1 cellular context compared by ENCODE assay signal in the genomic region with DNA sequence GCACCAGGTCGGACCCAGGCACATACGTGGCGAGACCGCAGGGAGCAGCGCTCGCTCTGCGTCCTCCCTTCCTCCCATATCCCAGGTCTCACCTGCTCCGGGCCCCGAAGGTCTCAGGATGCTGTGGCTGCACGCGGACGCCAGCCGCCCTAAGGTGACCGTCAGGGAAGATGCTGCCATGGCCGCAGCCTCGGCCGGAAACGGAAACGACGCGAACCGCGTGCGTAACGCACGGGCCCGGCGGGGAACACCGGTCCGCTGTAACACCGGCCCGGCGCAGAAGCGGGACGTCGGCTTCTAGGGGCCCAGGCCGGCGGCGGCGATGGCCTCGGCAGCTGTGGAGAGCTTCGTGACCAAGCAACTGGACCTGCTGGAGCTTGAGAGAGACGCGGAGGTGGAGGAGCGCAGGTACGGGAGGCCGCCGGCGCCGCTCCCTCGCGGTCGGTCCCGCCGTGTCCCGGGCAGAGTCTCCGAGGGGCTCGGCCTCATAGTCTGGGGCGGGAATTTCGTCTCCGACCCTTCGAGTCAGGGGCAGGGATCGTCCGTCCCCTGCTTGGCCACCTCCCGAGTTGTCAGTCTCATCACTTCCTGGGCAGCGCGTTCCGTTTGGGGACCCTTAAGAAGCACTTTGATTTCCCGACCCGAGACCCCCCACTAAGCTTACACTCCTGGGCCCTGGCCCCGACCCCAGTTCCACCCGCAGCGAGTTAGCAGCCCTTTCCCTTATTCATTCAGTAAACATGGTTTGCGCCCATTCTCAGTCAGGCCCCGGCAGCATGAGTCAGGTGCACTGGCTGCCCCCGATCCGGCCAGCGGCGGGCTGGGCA.
A peak's percentile ranks its signal among the peaks of the same experiment; 100 is the strongest.
TF ChIP-seq lines count a peak whose summit lies in the region.

A gene (plus strand): TSS at position 261 of the 827 bp plus-strand sequence. CDS start 62 bp downstream, at position 323.
A gene (minus strand): TSS at position 202 of the 827 bp plus-strand sequence. CDS start 22 bp downstream, at position 180.

TF ChIP-seq in HepG2, 621 proteins besides CTCF, POLR2A, EP300 and RAD21 (continued from another document and continues in another):
- peak; percentile 83; the same call in 1 of the 3 replicates for TF ChIP-seq MXI1 (IDR thresholded peaks at IDR 0.05; ENCODE audit: borderline replicate concordance, low read depth, low read length)
- TF ChIP-seq PCBP1 (IDR thresholded peaks at IDR 0.05; ENCODE audit: borderline replicate concordance, low read depth, low read length), result peak; percentile 66; the same call in 1 of the 2 replicates
- TF ChIP-seq SOX5 (CRISPR knock-in tag; IDR thresholded peaks at IDR 0.05; ENCODE audit: borderline replicate concordance), result peak; percentile 57; the same call in 1 of the 2 replicates
- TF ChIP-seq, protein P1, sequence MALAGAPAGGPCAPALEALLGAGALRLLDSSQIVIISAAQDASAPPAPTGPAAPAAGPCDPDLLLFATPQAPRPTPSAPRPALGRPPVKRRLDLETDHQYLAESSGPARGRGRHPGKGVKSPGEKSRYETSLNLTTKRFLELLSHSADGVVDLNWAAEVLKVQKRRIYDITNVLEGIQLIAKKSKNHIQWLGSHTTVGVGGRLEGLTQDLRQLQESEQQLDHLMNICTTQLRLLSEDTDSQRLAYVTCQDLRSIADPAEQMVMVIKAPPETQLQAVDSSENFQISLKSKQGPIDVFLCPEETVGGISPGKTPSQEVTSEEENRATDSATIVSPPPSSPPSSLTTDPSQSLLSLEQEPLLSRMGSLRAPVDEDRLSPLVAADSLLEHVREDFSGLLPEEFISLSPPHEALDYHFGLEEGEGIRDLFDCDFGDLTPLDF (CRISPR knock-in tag; IDR thresholded peaks at IDR 0.05), result peak; percentile 62; the same call in 1 of the 2 replicates
- TF ChIP-seq CREM (IDR thresholded peaks at IDR 0.05), result peak; percentile 94
- peak; percentile 89 for TF ChIP-seq CREM (CRISPR knock-in tag; IDR thresholded peaks at IDR 0.05)
- TF ChIP-seq REXO4 (CRISPR knock-in tag; IDR thresholded peaks at IDR 0.05; ENCODE audit: borderline replicate concordance), result 0 out of 2 replicates have a peak, but pooled peaks have one; percentile 70
- TF ChIP-seq, protein P2, sequence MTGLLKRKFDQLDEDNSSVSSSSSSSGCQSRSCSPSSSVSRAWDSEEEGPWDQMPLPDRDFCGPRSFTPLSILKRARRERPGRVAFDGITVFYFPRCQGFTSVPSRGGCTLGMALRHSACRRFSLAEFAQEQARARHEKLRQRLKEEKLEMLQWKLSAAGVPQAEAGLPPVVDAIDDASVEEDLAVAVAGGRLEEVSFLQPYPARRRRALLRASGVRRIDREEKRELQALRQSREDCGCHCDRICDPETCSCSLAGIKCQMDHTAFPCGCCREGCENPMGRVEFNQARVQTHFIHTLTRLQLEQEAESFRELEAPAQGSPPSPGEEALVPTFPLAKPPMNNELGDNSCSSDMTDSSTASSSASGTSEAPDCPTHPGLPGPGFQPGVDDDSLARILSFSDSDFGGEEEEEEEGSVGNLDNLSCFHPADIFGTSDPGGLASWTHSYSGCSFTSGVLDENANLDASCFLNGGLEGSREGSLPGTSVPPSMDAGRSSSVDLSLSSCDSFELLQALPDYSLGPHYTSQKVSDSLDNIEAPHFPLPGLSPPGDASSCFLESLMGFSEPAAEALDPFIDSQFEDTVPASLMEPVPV (CRISPR knock-in tag; IDR thresholded peaks at IDR 0.05), result peak; percentile 96; the same call in 1 of the 2 replicates
- no peak for TF ChIP-seq ZNF75D (CRISPR knock-in tag; IDR thresholded peaks at IDR 0.05; ENCODE audit: borderline replicate concordance)
- peak; percentile 53; the same call in 1 of the 2 replicates for TF ChIP-seq FOXC1 (CRISPR knock-in tag; IDR thresholded peaks at IDR 0.05; ENCODE audit: borderline replicate concordance)
- TF ChIP-seq ZNF160 (CRISPR knock-in tag; IDR thresholded peaks at IDR 0.05), result peak; percentile 89; the same call in 1 of the 2 replicates
- TF ChIP-seq PLRG1 (conservative IDR thresholded peaks at IDR 0.05), result no peak
- TF ChIP-seq ZNF749 (CRISPR knock-in tag; IDR thresholded peaks at IDR 0.05; ENCODE audit: borderline replicate concordance), result peak; percentile 62; the same call in 1 of the 2 replicates
- no peak for TF ChIP-seq IKZF1 (IDR thresholded peaks at IDR 0.05)
- TF ChIP-seq CCDC6 (CRISPR knock-in tag; IDR thresholded peaks at IDR 0.05), result no peak
- peak; percentile 60; the same call in 1 of the 2 replicates for TF ChIP-seq ZSCAN25 (CRISPR knock-in tag; IDR thresholded peaks at IDR 0.05)
- TF ChIP-seq SOX6 (IDR thresholded peaks at IDR 0.05), result no peak
- TF ChIP-seq SOX6 (CRISPR knock-in tag; IDR thresholded peaks at IDR 0.05), result peak; percentile 80
- TF ChIP-seq KDM6A (CRISPR knock-in tag; IDR thresholded peaks at IDR 0.05; ENCODE audit: low read depth), result no peak
- peak; percentile 41; the same call in 1 of the 2 replicates for TF ChIP-seq ZFP37 (CRISPR knock-in tag; IDR thresholded peaks at IDR 0.05; ENCODE audit: borderline replicate concordance)
- no peak; the same call in 1 of the 2 replicates for TF ChIP-seq MYNN (CRISPR knock-in tag; IDR thresholded peaks at IDR 0.05; ENCODE audit: low read depth)
- no peak for TF ChIP-seq SMARCE1 (IDR thresholded peaks at IDR 0.05; ENCODE audit: borderline replicate concordance)
- TF ChIP-seq, protein P3, sequence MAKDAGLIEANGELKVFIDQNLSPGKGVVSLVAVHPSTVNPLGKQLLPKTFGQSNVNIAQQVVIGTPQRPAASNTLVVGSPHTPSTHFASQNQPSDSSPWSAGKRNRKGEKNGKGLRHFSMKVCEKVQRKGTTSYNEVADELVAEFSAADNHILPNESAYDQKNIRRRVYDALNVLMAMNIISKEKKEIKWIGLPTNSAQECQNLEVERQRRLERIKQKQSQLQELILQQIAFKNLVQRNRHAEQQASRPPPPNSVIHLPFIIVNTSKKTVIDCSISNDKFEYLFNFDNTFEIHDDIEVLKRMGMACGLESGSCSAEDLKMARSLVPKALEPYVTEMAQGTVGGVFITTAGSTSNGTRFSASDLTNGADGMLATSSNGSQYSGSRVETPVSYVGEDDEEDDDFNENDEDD (CRISPR knock-in tag; IDR thresholded peaks at IDR 0.05; ENCODE audit: borderline replicate concordance), result peak; percentile 78
- peak; percentile 91 for TF ChIP-seq NR1H2 (CRISPR knock-in tag; IDR thresholded peaks at IDR 0.05; ENCODE audit: borderline replicate concordance, low read depth)
- TF ChIP-seq, protein P4, sequence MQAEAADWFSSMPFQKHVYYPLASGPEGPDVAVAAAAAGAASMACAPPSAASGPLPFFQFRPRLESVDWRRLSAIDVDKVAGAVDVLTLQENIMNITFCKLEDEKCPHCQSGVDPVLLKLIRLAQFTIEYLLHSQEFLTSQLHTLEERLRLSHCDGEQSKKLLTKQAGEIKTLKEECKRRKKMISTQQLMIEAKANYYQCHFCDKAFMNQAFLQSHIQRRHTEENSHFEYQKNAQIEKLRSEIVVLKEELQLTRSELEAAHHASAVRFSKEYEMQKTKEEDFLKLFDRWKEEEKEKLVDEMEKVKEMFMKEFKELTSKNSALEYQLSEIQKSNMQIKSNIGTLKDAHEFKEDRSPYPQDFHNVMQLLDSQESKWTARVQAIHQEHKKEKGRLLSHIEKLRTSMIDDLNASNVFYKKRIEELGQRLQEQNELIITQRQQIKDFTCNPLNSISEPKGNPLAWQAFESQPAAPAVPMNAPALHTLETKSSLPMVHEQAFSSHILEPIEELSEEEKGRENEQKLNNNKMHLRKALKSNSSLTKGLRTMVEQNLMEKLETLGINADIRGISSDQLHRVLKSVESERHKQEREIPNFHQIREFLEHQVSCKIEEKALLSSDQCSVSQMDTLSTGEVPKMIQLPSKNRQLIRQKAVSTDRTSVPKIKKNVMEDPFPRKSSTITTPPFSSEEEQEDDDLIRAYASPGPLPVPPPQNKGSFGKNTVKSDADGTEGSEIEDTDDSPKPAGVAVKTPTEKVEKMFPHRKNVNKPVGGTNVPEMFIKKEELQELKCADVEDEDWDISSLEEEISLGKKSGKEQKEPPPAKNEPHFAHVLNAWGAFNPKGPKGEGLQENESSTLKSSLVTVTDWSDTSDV (CRISPR knock-in tag; IDR thresholded peaks at IDR 0.05), result peak; percentile 93
- peak; percentile 72; the same call in 1 of the 2 replicates for TF ChIP-seq MIXL1 (CRISPR knock-in tag; IDR thresholded peaks at IDR 0.05)
- peak; percentile 98 for TF ChIP-seq BRD4 (CRISPR knock-in tag; IDR thresholded peaks at IDR 0.05)
- no peak for TF ChIP-seq ZSCAN29 (CRISPR knock-in tag; conservative IDR thresholded peaks at IDR 0.05)
- peak; percentile 60; the same call in 1 of the 2 replicates for TF ChIP-seq ZNF263 (CRISPR knock-in tag; IDR thresholded peaks at IDR 0.05)
- TF ChIP-seq CEBPG (CRISPR knock-in tag; IDR thresholded peaks at IDR 0.05), result 0 out of 2 replicates have a peak, but pooled peaks have one; percentile 48
- TF ChIP-seq TGIF2 (CRISPR knock-in tag; IDR thresholded peaks at IDR 0.05), result peak; percentile 74; the same call in 1 of the 2 replicates
- peak; percentile 49; the same call in 1 of the 2 replicates for TF ChIP-seq ZSCAN9 (CRISPR knock-in tag; IDR thresholded peaks at IDR 0.05; ENCODE audit: borderline replicate concordance)
- TF ChIP-seq SATB2 (CRISPR knock-in tag; IDR thresholded peaks at IDR 0.05), result no peak
- 0 out of 2 replicates have a peak, but pooled peaks have one; percentile 69 for TF ChIP-seq ZNF230 (CRISPR knock-in tag; IDR thresholded peaks at IDR 0.05)
- TF ChIP-seq ZNF543 (CRISPR knock-in tag; IDR thresholded peaks at IDR 0.05), result peak; percentile 43; the same call in 1 of the 2 replicates
- TF ChIP-seq HCFC1 (IDR thresholded peaks at IDR 0.05; ENCODE audit: low read depth, low read length), result peak; percentile 82
- TF ChIP-seq, protein P5, sequence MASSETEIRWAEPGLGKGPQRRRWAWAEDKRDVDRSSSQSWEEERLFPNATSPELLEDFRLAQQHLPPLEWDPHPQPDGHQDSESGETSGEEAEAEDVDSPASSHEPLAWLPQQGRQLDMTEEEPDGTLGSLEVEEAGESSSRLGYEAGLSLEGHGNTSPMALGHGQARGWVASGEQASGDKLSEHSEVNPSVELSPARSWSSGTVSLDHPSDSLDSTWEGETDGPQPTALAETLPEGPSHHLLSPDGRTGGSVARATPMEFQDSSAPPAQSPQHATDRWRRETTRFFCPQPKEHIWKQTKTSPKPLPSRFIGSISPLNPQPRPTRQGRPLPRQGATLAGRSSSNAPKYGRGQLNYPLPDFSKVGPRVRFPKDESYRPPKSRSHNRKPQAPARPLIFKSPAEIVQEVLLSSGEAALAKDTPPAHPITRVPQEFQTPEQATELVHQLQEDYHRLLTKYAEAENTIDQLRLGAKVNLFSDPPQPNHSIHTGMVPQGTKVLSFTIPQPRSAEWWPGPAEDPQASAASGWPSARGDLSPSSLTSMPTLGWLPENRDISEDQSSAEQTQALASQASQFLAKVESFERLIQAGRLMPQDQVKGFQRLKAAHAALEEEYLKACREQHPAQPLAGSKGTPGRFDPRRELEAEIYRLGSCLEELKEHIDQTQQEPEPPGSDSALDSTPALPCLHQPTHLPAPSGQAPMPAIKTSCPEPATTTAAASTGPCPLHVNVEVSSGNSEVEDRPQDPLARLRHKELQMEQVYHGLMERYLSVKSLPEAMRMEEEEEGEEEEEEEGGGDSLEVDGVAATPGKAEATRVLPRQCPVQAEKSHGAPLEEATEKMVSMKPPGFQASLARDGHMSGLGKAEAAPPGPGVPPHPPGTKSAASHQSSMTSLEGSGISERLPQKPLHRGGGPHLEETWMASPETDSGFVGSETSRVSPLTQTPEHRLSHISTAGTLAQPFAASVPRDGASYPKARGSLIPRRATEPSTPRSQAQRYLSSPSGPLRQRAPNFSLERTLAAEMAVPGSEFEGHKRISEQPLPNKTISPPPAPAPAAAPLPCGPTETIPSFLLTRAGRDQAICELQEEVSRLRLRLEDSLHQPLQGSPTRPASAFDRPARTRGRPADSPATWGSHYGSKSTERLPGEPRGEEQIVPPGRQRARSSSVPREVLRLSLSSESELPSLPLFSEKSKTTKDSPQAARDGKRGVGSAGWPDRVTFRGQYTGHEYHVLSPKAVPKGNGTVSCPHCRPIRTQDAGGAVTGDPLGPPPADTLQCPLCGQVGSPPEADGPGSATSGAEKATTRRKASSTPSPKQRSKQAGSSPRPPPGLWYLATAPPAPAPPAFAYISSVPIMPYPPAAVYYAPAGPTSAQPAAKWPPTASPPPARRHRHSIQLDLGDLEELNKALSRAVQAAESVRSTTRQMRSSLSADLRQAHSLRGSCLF (CRISPR knock-in tag; IDR thresholded peaks at IDR 0.05; ENCODE audit: borderline replicate concordance), result 0 out of 2 replicates have a peak, but pooled peaks have one; percentile 54
- TF ChIP-seq ZNF180 (CRISPR knock-in tag; IDR thresholded peaks at IDR 0.05; ENCODE audit: borderline replicate concordance, low read depth), result 0 out of 2 replicates have a peak, but pooled peaks have one; percentile 87
- TF ChIP-seq NR2C2 (CRISPR knock-in tag; IDR thresholded peaks at IDR 0.05; ENCODE audit: borderline replicate concordance), result peak; percentile 81
- no peak for TF ChIP-seq ZBTB8A (CRISPR knock-in tag; IDR thresholded peaks at IDR 0.05; ENCODE audit: borderline replicate concordance, low read depth)
- 0 out of 2 replicates have a peak, but pooled peaks have one; percentile 34 for TF ChIP-seq ZNF713 (CRISPR knock-in tag; IDR thresholded peaks at IDR 0.05)
- peak; percentile 100 for TF ChIP-seq HDAC1 (CRISPR knock-in tag; IDR thresholded peaks at IDR 0.05)
- 0 out of 2 replicates have a peak, but pooled peaks have one; percentile 67 for TF ChIP-seq TEAD2 (CRISPR knock-in tag; IDR thresholded peaks at IDR 0.05)
- TF ChIP-seq ZNF225 (CRISPR knock-in tag; IDR thresholded peaks at IDR 0.05), result peak; percentile 73
- no peak for TF ChIP-seq TCF7 (IDR thresholded peaks at IDR 0.05; ENCODE audit: low read depth)
- TF ChIP-seq DPF2 (CRISPR knock-in tag; IDR thresholded peaks at IDR 0.05; ENCODE audit: borderline replicate concordance, low read depth), result no peak
- TF ChIP-seq TOPORS (CRISPR knock-in tag; IDR thresholded peaks at IDR 0.05), result peak; percentile 83; the same call in 1 of the 2 replicates
- peak; percentile 92 for TF ChIP-seq FOXK1 (CRISPR knock-in tag; IDR thresholded peaks at IDR 0.05; ENCODE audit: borderline replicate concordance, low read depth)
- peak; percentile 95 for TF ChIP-seq ZNF556 (CRISPR knock-in tag; IDR thresholded peaks at IDR 0.05; ENCODE audit: borderline replicate concordance)
- TF ChIP-seq ZSCAN21 (CRISPR knock-in tag; IDR thresholded peaks at IDR 0.05; ENCODE audit: borderline replicate concordance), result peak; percentile 91
- peak; percentile 97 for TF ChIP-seq SAP130 (CRISPR knock-in tag; IDR thresholded peaks at IDR 0.05; ENCODE audit: low read depth)
- TF ChIP-seq, protein P6, sequence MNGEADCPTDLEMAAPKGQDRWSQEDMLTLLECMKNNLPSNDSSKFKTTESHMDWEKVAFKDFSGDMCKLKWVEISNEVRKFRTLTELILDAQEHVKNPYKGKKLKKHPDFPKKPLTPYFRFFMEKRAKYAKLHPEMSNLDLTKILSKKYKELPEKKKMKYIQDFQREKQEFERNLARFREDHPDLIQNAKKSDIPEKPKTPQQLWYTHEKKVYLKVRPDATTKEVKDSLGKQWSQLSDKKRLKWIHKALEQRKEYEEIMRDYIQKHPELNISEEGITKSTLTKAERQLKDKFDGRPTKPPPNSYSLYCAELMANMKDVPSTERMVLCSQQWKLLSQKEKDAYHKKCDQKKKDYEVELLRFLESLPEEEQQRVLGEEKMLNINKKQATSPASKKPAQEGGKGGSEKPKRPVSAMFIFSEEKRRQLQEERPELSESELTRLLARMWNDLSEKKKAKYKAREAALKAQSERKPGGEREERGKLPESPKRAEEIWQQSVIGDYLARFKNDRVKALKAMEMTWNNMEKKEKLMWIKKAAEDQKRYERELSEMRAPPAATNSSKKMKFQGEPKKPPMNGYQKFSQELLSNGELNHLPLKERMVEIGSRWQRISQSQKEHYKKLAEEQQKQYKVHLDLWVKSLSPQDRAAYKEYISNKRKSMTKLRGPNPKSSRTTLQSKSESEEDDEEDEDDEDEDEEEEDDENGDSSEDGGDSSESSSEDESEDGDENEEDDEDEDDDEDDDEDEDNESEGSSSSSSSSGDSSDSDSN (CRISPR knock-in tag; IDR thresholded peaks at IDR 0.05), result peak; percentile 100
- peak; percentile 94 for TF ChIP-seq DMAP1 (CRISPR knock-in tag; IDR thresholded peaks at IDR 0.05)
